Comparison of ENCODE assay signal across 9 cellular contexts in genomic region chr1:41626146-41626545, GRCh38.
DNase-seq lines count a peak whose midpoint lies in the region; ATAC-seq and TF ChIP-seq lines count a peak whose summit lies in the region.
"Had no signal": no experiment of that assay in that cellular context is flagged by ENCODE, and none has a peak within 500 bp of the region (broad histone marks: within the 10 kb centered on the region; RNA-seq: fewer than 3 reads in every experiment).

No MANE protein-coding gene starts in this region.

- H3K27me3 ChIP-seq in RWPE2 (ENCODE audit: insufficient read depth, poor library complexity, severe bottlenecking): no peaks in the 10 kb centered on the region

- no peaks in the 10 kb centered on the region for H3K36me3 ChIP-seq in RWPE2 (ENCODE audit: low read depth)

- H3K9me3 Mint-ChIP-seq in activated naive CD8-positive, alpha-beta T cell (ENCODE audit: low read depth): no peaks in the 10 kb centered on the region
- H3K9me3 Mint-ChIP-seq in activated naive CD8-positive, alpha-beta T cell treated with anti-CD3 and anti-CD28 coated beads for 36 hours: peaks cover 2% of the 10 kb centered on the region
- no peaks in the 10 kb centered on the region for H3K9me3 Mint-ChIP-seq in stimulated activated memory B cell treated with anti-CD40 and anti-IgM and Interleukin-4, amounts not matched to agents 10 μg/mL and 1 μg/mL and 100 μg/mL, for 72 hours
- H3K9me3 Mint-ChIP-seq: dendritic cell treated with granulocyte-macrophage colony-stimulating factor and Interleukin-4, amounts not matched to agents 40 ng/mL and 50 ng/mL, for 4 days had no signal

- peak overlapping the region; percentile 7 for H3K4me3 Mint-ChIP-seq in activated naive CD8-positive, alpha-beta T cell
- no peak overlapping the region for H3K4me3 Mint-ChIP-seq in activated naive CD8-positive, alpha-beta T cell treated with anti-CD3 and anti-CD28 coated beads for 36 hours
- H3K4me3 Mint-ChIP-seq in stimulated activated memory B cell treated with anti-CD40 and anti-IgM and Interleukin-4, amounts not matched to agents 10 μg/mL and 1 μg/mL and 100 μg/mL, for 72 hours: no peak overlapping the region
- H3K4me3 Mint-ChIP-seq: dendritic cell treated with granulocyte-macrophage colony-stimulating factor and Interleukin-4, amounts not matched to agents 40 ng/mL and 50 ng/mL, for 4 days had no signal

- no peaks in the 10 kb centered on the region for H3K9me3 ChIP-seq in RWPE2 (ENCODE audit: severe bottlenecking)

- no peak overlapping the region for H3K27ac Mint-ChIP-seq in activated naive CD8-positive, alpha-beta T cell
- no peak overlapping the region for H3K27ac Mint-ChIP-seq in activated naive CD8-positive, alpha-beta T cell treated with anti-CD3 and anti-CD28 coated beads for 36 hours
- peak overlapping the region; percentile 69 for H3K27ac Mint-ChIP-seq in stimulated activated memory B cell treated with anti-CD40 and anti-IgM and Interleukin-4, amounts not matched to agents 10 μg/mL and 1 μg/mL and 100 μg/mL, for 72 hours
- H3K27ac Mint-ChIP-seq: dendritic cell treated with granulocyte-macrophage colony-stimulating factor and Interleukin-4, amounts not matched to agents 40 ng/mL and 50 ng/mL, for 4 days had no signal

- peaks cover 21% of the 10 kb centered on the region for H3K4me1 ChIP-seq in RWPE2 (ENCODE audit: insufficient read depth, poor library complexity, severe bottlenecking)

- H3K4me1 Mint-ChIP-seq in activated naive CD8-positive, alpha-beta T cell (ENCODE audit: low read depth): peaks cover 68% of the 10 kb centered on the region
- H3K4me1 Mint-ChIP-seq in activated naive CD8-positive, alpha-beta T cell treated with anti-CD3 and anti-CD28 coated beads for 36 hours: peaks cover 55% of the 10 kb centered on the region
- peaks cover 76% of the 10 kb centered on the region for H3K4me1 Mint-ChIP-seq in stimulated activated memory B cell treated with anti-CD40 and anti-IgM and Interleukin-4, amounts not matched to agents 10 μg/mL and 1 μg/mL and 100 μg/mL, for 72 hours

- peaks cover 29% of the 10 kb centered on the region for H3K36me3 Mint-ChIP-seq in activated naive CD8-positive, alpha-beta T cell
- H3K36me3 Mint-ChIP-seq in activated naive CD8-positive, alpha-beta T cell treated with anti-CD3 and anti-CD28 coated beads for 36 hours: peaks cover 46% of the 10 kb centered on the region
- peaks cover 53% of the 10 kb centered on the region for H3K36me3 Mint-ChIP-seq in stimulated activated memory B cell treated with anti-CD40 and anti-IgM and Interleukin-4, amounts not matched to agents 10 μg/mL and 1 μg/mL and 100 μg/mL, for 72 hours

- peak overlapping the region; percentile 51 for H3K27ac ChIP-seq in RWPE2 (ENCODE audit: poor library complexity, severe bottlenecking)

- no peak for DNase-seq in activated naive CD8-positive, alpha-beta T cell treated with anti-CD3 and anti-CD28 coated beads for 36 hours
- no peak for DNase-seq in RWPE2 (ENCODE audit: low spot score)
- peak; percentile 43 to 53 for DNase-seq in foreskin fibroblast
- no peak for DNase-seq in mucosa of gallbladder (ENCODE audit: low spot score)
- no peak for DNase-seq in NCI-H146 treated with DMSO at 0.1 percent for 48 hours (lab: John Stamatoyannopoulos, UW; ENCODE audit: unreplicated experiment)
- DNase-seq in AML-193 (lab: John Stamatoyannopoulos, UW): no peak

- H3K4me3 ChIP-seq in RWPE2 (ENCODE audit: severe bottlenecking): no peak overlapping the region
- H3K4me3 ChIP-seq in foreskin fibroblast (ENCODE audit: low read depth in 1 of 2, low read length in 2 of 2): no peak overlapping the region

- ATAC-seq in RWPE2 (ENCODE audit: low read depth): peak; percentile 68
- ATAC-seq in stimulated activated memory B cell treated with anti-CD40 and anti-IgM and Interleukin-4, amounts not matched to agents 10 μg/mL and 1 μg/mL and 100 μg/mL, for 72 hours: no peak

- no peak for TF ChIP-seq CTCF in RWPE2 (IDR thresholded peaks at IDR 0.05; ENCODE audit: poor library complexity, severe bottlenecking)
- no peak for TF ChIP-seq CTCF in foreskin fibroblast (IDR thresholded peaks at IDR 0.05; ENCODE audit: low read depth, low read length)

- H3K27me3 Mint-ChIP-seq in activated naive CD8-positive, alpha-beta T cell: no peaks in the 10 kb centered on the region
- H3K27me3 Mint-ChIP-seq in activated naive CD8-positive, alpha-beta T cell treated with anti-CD3 and anti-CD28 coated beads for 36 hours: no peaks in the 10 kb centered on the region
- H3K27me3 Mint-ChIP-seq in stimulated activated memory B cell treated with anti-CD40 and anti-IgM and Interleukin-4, amounts not matched to agents 10 μg/mL and 1 μg/mL and 100 μg/mL, for 72 hours: no peaks in the 10 kb centered on the region
- H3K27me3 Mint-ChIP-seq: dendritic cell treated with granulocyte-macrophage colony-stimulating factor and Interleukin-4, amounts not matched to agents 40 ng/mL and 50 ng/mL, for 4 days had no signal

Comparison
In these comparisons a context has a peak if more than half of its experiments do, and no peak if none do; other contexts are left out.
1. DNase-seq: peak in foreskin fibroblast (2 of 2); none in activated naive CD8-positive, alpha-beta T cell treated with anti-CD3 and anti-CD28 coated beads for 36 hours (single experiment), RWPE2 (single experiment), mucosa of gallbladder (single experiment), NCI-H146 treated with DMSO at 0.1 percent for 48 hours (single experiment) and AML-193 (0 of 2).